ENCODE assay signal across 12 cellular contexts in genomic region chr1:91559046-91559750, GRCh38. TPM values are rescaled to one million over a fixed set of nuclear protein-coding genes. Genes with fewer than 3 reads are reported as not detected.
A peak's percentile ranks its signal among the peaks of the same experiment; 100 is the strongest.
DNase-seq lines count a peak whose midpoint lies in the region; ATAC-seq and TF ChIP-seq lines count a peak whose summit lies in the region.
"Had no signal": no experiment of that assay in that cellular context is flagged by ENCODE, and none has a peak within 500 bp of the region (broad histone marks: within the 10 kb centered on the region; RNA-seq: fewer than 3 reads in every experiment).

No MANE protein-coding gene starts in this region.

- no peaks in the 10 kb centered on the region for H3K27me3 Mint-ChIP-seq in activated CD8-positive, alpha-beta memory T cell treated with anti-CD3 and anti-CD28 coated beads, Interleukin-2, amount 10 ng/mL, durations not matched to agents 7 days and 5 days
- H3K27me3 Mint-ChIP-seq in CD8-positive, alpha-beta memory T cell, result peaks cover 0 to 1% of the 10 kb centered on the region in 2 donors
- H3K27me3 Mint-ChIP-seq in endothelial cell (ENCODE audit: unreplicated experiment) (no peaks in the 10 kb centered on the region), natural killer cell (ENCODE audit: low read depth in 2 of 2) (no peaks in the 10 kb centered on the region)
- H3K27me3 Mint-ChIP-seq in activated T-helper 2 cell treated with anti-CD3 and anti-CD28 coated beads, Interferon-gamma antibody, Interleukin-2, Interleukin-4, amounts not matched to agents 10 μg/mL and 5 μg/mL and 100 μg/mL, durations not matched to agents 14 hours and 24 hours and 36 hours (ENCODE audit: low read depth), result no peaks in the 10 kb centered on the region

- CTCF ChIA-PET in activated CD8-positive, alpha-beta memory T cell treated with anti-CD3 and anti-CD28 coated beads, Interleukin-2, amount 10 ng/mL, durations not matched to agents 7 days and 5 days (lab: Charles Lee), result interaction anchor here (1.1 kb wide), 1 partner anchor 234 kb away, joined by 3 read pairs; no protein-coding TSS in a partner anchor
- CTCF ChIA-PET in CD8-positive, alpha-beta memory T cell (lab: Charles Lee), result no interaction called here

- TF ChIP-seq CTCF in endothelial cell (IDR thresholded peaks at IDR 0.05; ENCODE audit: unreplicated experiment), result no peak
- TF ChIP-seq CTCF in natural killer cell (IDR thresholded peaks at IDR 0.05), result no peak

- POLR2A ChIA-PET in CD8-positive, alpha-beta memory T cell (lab: Charles Lee), result interaction anchor here (0.6 kb wide), 1 partner anchor 10 kb away, joined by 3 read pairs; no protein-coding TSS in a partner anchor

- H3K27ac ChIP-seq in CD8-positive, alpha-beta memory T cell (ENCODE audit: low read depth, low read length), result no peak overlapping the region

- peak overlapping the region; percentile 14 for H3K4me3 ChIP-seq in CD8-positive, alpha-beta memory T cell (ENCODE audit: low read length)
- H3K4me3 ChIP-seq in HAP-1, result no peak overlapping the region

- peaks cover 18% of the 10 kb centered on the region for H3K36me3 Mint-ChIP-seq in activated CD8-positive, alpha-beta memory T cell treated with anti-CD3 and anti-CD28 coated beads, Interleukin-2, amount 10 ng/mL, durations not matched to agents 7 days and 5 days
- peaks cover 0 to 9% (median 0%) of the 10 kb centered on the region in 3 donors for H3K36me3 Mint-ChIP-seq in CD8-positive, alpha-beta memory T cell
- peaks cover 4% of the 10 kb centered on the region for H3K36me3 Mint-ChIP-seq in endothelial cell (ENCODE audit: low read depth, unreplicated experiment)
- H3K36me3 Mint-ChIP-seq in natural killer cell, result peaks cover 6% of the 10 kb centered on the region
- peaks cover 10% of the 10 kb centered on the region for H3K36me3 Mint-ChIP-seq in activated T-helper 2 cell treated with anti-CD3 and anti-CD28 coated beads, Interferon-gamma antibody, Interleukin-2, Interleukin-4, amounts not matched to agents 10 μg/mL and 5 μg/mL and 100 μg/mL, durations not matched to agents 14 hours and 24 hours and 36 hours (ENCODE audit: low read depth)

- in situ Hi-C loops in HAP-1 (cut with MboI; ENCODE audit: low sequenced_read_pairs), result no loop called here

- no peaks in the 10 kb centered on the region for H3K36me3 ChIP-seq in CD8-positive, alpha-beta memory T cell (ENCODE audit: insufficient read depth, low read length)
- no peaks in the 10 kb centered on the region for H3K36me3 ChIP-seq in HAP-1 (replicated peaks)

- peak overlapping the region; percentile 24 for H3K27ac Mint-ChIP-seq in activated CD8-positive, alpha-beta memory T cell treated with anti-CD3 and anti-CD28 coated beads, Interleukin-2, amount 10 ng/mL, durations not matched to agents 7 days and 5 days
- H3K27ac Mint-ChIP-seq in CD8-positive, alpha-beta memory T cell, result peak overlapping the region; percentile 83 to 93 (median 91)
- H3K27ac Mint-ChIP-seq in endothelial cell (ENCODE audit: unreplicated experiment) (peak overlapping the region; percentile 27), natural killer cell (peak overlapping the region; percentile 83 to 99)
- no peak overlapping the region for H3K27ac Mint-ChIP-seq in activated T-helper 2 cell treated with anti-CD3 and anti-CD28 coated beads, Interferon-gamma antibody, Interleukin-2, Interleukin-4, amounts not matched to agents 10 μg/mL and 5 μg/mL and 100 μg/mL, durations not matched to agents 14 hours and 24 hours and 36 hours

- peaks cover 10% of the 10 kb centered on the region for H3K9me3 Mint-ChIP-seq in activated CD8-positive, alpha-beta memory T cell treated with anti-CD3 and anti-CD28 coated beads, Interleukin-2, amount 10 ng/mL, durations not matched to agents 7 days and 5 days (ENCODE audit: low read depth)
- peaks cover 0 to 4% (median 3%) of the 10 kb centered on the region in 5 donors for H3K9me3 Mint-ChIP-seq in CD8-positive, alpha-beta memory T cell
- H3K9me3 Mint-ChIP-seq in endothelial cell (ENCODE audit: unreplicated experiment) (no peaks in the 10 kb centered on the region), natural killer cell (peaks cover 3% of the 10 kb centered on the region in 2 donors)
- H3K9me3 Mint-ChIP-seq in activated T-helper 2 cell treated with anti-CD3 and anti-CD28 coated beads, Interferon-gamma antibody, Interleukin-2, Interleukin-4, amounts not matched to agents 10 μg/mL and 5 μg/mL and 100 μg/mL, durations not matched to agents 14 hours and 24 hours and 36 hours, result peaks cover 4% of the 10 kb centered on the region

- H3K4me3 Mint-ChIP-seq in activated CD8-positive, alpha-beta memory T cell treated with anti-CD3 and anti-CD28 coated beads, Interleukin-2, amount 10 ng/mL, durations not matched to agents 7 days and 5 days, result no peak overlapping the region
- peak overlapping the region in 5 of 7 donors; percentile 17 to 87 (median 36) for H3K4me3 Mint-ChIP-seq in CD8-positive, alpha-beta memory T cell
- H3K4me3 Mint-ChIP-seq in endothelial cell (ENCODE audit: unreplicated experiment), result no peak overlapping the region
- H3K4me3 Mint-ChIP-seq in natural killer cell, result peak overlapping the region; percentile 80
- no peak overlapping the region for H3K4me3 Mint-ChIP-seq in activated T-helper 2 cell treated with anti-CD3 and anti-CD28 coated beads, Interferon-gamma antibody, Interleukin-2, Interleukin-4, amounts not matched to agents 10 μg/mL and 5 μg/mL and 100 μg/mL, durations not matched to agents 14 hours and 24 hours and 36 hours (ENCODE audit: low read depth)

- peaks cover 73% of the 10 kb centered on the region for H3K4me1 ChIP-seq in CD8-positive, alpha-beta memory T cell (ENCODE audit: insufficient read depth, low read length)
- H3K4me1 ChIP-seq in HAP-1, result no peaks in the 10 kb centered on the region

- no peak for ATAC-seq in activated CD8-positive, alpha-beta memory T cell treated with anti-CD3 and anti-CD28 coated beads, Interleukin-2, amount 10 ng/mL, durations not matched to agents 7 days and 5 days
- ATAC-seq in natural killer cell, result no peak

- H3K9me3 ChIP-seq in CD8-positive, alpha-beta memory T cell (ENCODE audit: low read length), result no peaks in the 10 kb centered on the region
- no peaks in the 10 kb centered on the region for H3K9me3 ChIP-seq in HAP-1

- H3K27me3 ChIP-seq in CD8-positive, alpha-beta memory T cell (ENCODE audit: insufficient read depth, low read length, poor library complexity, severe bottlenecking), result no peaks in the 10 kb centered on the region
- no peaks in the 10 kb centered on the region for H3K27me3 ChIP-seq in HAP-1 (ENCODE audit: low read depth)

- intact Hi-C loops in natural killer cell (cut with micrococcal nuclease), result loop anchor here (5.0 to 10.0 kb wide), 3 partner anchors 37 to 258 kb away; no protein-coding TSS in a partner anchor
- intact Hi-C loops in activated T-helper 2 cell treated with anti-CD3 and anti-CD28 coated beads, Interferon-gamma antibody, Interleukin-2, Interleukin-4, amounts not matched to agents 10 μg/mL and 5 μg/mL and 100 μg/mL, durations not matched to agents 14 hours and 24 hours and 36 hours (cut with micrococcal nuclease), result no loop called here

- no peak for DNase-seq in activated CD8-positive, alpha-beta memory T cell treated with anti-CD3 and anti-CD28 coated beads, Interleukin-2, amount 10 ng/mL, durations not matched to agents 7 days and 5 days
- DNase-seq in activated CD8-positive, alpha-beta memory T cell treated with anti-CD3 and anti-CD28 coated beads, Interleukin-2, amount 50 U/mL, for 4 hours, result no peak
- DNase-seq in CD8-positive, alpha-beta memory T cell, result no peak
- DNase-seq in endothelial cell (ENCODE audit: low spot score) (no peak), natural killer cell (no peak), HAP-1 (ENCODE audit: low spot score in 2 of 2) (no peak), NOMO-1 treated with DMSO at 0.1 percent for 48 hours (lab: John Stamatoyannopoulos, UW; ENCODE audit: unreplicated experiment) (no peak)
- no peak for DNase-seq in activated T-helper 2 cell treated with anti-CD3 and anti-CD28 coated beads, Interferon-gamma antibody, Interleukin-2, Interleukin-4, amounts not matched to agents 10 μg/mL and 5 μg/mL and 100 μg/mL, durations not matched to agents 14 hours and 24 hours and 36 hours (ENCODE audit: low spot score)
- DNase-seq: KBM-7, NCI-H1048, NCI-H226, NCI-H69 had no signal

- H3K4me1 Mint-ChIP-seq in activated CD8-positive, alpha-beta memory T cell treated with anti-CD3 and anti-CD28 coated beads, Interleukin-2, amount 10 ng/mL, durations not matched to agents 7 days and 5 days, result peaks cover 66% of the 10 kb centered on the region
- H3K4me1 Mint-ChIP-seq in CD8-positive, alpha-beta memory T cell, result peaks cover 74 to 83% (median 81%) of the 10 kb centered on the region in 3 donors
- peaks cover 61% of the 10 kb centered on the region for H3K4me1 Mint-ChIP-seq in endothelial cell (ENCODE audit: unreplicated experiment)
- peaks cover 82 to 84% of the 10 kb centered on the region in 2 donors for H3K4me1 Mint-ChIP-seq in natural killer cell
- H3K4me1 Mint-ChIP-seq in activated T-helper 2 cell treated with anti-CD3 and anti-CD28 coated beads, Interferon-gamma antibody, Interleukin-2, Interleukin-4, amounts not matched to agents 10 μg/mL and 5 μg/mL and 100 μg/mL, durations not matched to agents 14 hours and 24 hours and 36 hours (ENCODE audit: low read depth), result peaks cover 71% of the 10 kb centered on the region

RNA-seq across cellular contexts. Expression of gene CDC7, which starts 58.5 kb away (rescaled TPM):
- 10 to 100 TPM; 39.5 to 39.7 TPM for total RNA-seq in activated CD8-positive, alpha-beta memory T cell treated with anti-CD3 and anti-CD28 coated beads, Interleukin-2, amount 10 ng/mL, durations not matched to agents 7 days and 5 days
- total RNA-seq in CD8-positive, alpha-beta memory T cell, result 10 to 100 TPM; 24.5 to 28.3 TPM
- 3.3 TPM for polyA plus RNA-seq in CD8-positive, alpha-beta memory T cell
- total RNA-seq in endothelial cell (ENCODE audit: unreplicated experiment) (21.3 TPM), natural killer cell (10 to 100 TPM in 1 of 3 donors, 1 to 10 TPM in 2; 7.2 to 11.4 (median 7.9) TPM)
- total RNA-seq in activated T-helper 2 cell treated with anti-CD3 and anti-CD28 coated beads, Interferon-gamma antibody, Interleukin-2, Interleukin-4, amounts not matched to agents 10 μg/mL and 5 μg/mL and 100 μg/mL, durations not matched to agents 14 hours and 24 hours and 36 hours, result 27.4 and 28.8 TPM in 2 replicates

Comparison
In these comparisons a context has a peak if more than half of its experiments do, and no peak if none do; other contexts are left out.
1. H3K4me3 Mint-ChIP-seq: peak in CD8-positive, alpha-beta memory T cell (5 of 7) and natural killer cell (single experiment); none in activated CD8-positive, alpha-beta memory T cell treated with anti-CD3 and anti-CD28 coated beads, Interleukin-2, amount 10 ng/mL, durations not matched to agents 7 days and 5 days (single experiment), endothelial cell (single experiment) and activated T-helper 2 cell treated with anti-CD3 and anti-CD28 coated beads, Interferon-gamma antibody, Interleukin-2, Interleukin-4, amounts not matched to agents 10 μg/mL and 5 μg/mL and 100 μg/mL, durations not matched to agents 14 hours and 24 hours and 36 hours (single experiment).